Comparison of ENCODE assay signal across 34 cellular contexts in the genomic region with DNA sequence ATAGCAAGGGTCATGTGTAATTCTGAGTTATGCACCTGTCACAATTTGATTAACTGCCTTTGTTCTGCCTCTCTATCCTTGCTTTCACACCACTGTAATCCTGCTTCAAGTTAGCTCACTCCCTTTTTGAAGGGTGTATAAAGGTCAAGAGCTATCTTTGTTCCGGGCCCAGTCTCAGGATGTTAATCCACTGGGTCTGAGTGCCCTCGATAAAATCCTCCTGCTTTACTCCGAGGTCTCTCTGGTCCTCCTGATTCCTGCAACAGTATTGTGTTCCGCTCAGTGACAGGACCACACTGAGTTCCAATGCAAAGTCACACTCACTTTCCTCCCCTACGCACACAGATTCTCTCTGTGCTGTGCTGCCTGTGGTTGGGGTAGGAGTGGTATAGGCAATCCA.
A peak's percentile ranks its signal among the peaks of the same experiment; 100 is the strongest.
DNase-seq lines count a peak whose midpoint lies in the region; ATAC-seq, FAIRE-seq and TF ChIP-seq lines count a peak whose summit lies in the region.
"Had no signal": no experiment of that assay in that cellular context is flagged by ENCODE, and none has a peak within 500 bp of the region (broad histone marks: within the 10 kb centered on the region; RNA-seq: fewer than 3 reads in every experiment).

No MANE protein-coding gene starts in this region.

- no peak overlapping the region for H3K27ac ChIP-seq in astrocyte (ENCODE audit: low read depth, low read length)
- H3K27ac ChIP-seq: breast epithelium, left ventricle myocardium inferior, ovary had no signal

- H3K9me3 Mint-ChIP-seq in astrocyte (ENCODE audit: unreplicated experiment), result peaks cover 31% of the 10 kb centered on the region

- no peak overlapping the region for H3K4me3 Mint-ChIP-seq in astrocyte (ENCODE audit: unreplicated experiment)
- H3K4me3 Mint-ChIP-seq: activated CD4-positive, alpha-beta T cell treated with anti-CD3 and anti-CD28 coated beads, Interleukin-2, amount 10 ng/mL, durations not matched to agents 7 days and 5 days; activated T-cell treated with anti-CD3 and anti-CD28 coated beads, Interleukin-2, amount 50 U/mL, for 4 hours; H9; mesothelial cell of epicardium; naive thymus-derived CD8-positive, alpha-beta T cell; stimulated activated naive CD8-positive, alpha-beta T cell treated with anti-CD3 and anti-CD28 coated beads, Interleukin-15, amount 100 ng/mL, for 72 hours had no signal

- ATAC-seq in HG02840 (IDR thresholded peaks at IDR 0.05; ENCODE audit: low FRiP score, unreplicated experiment), result no peak
- ATAC-seq: activated T-cell treated with anti-CD3 and anti-CD28 coated beads, Interleukin-2, amount 50 U/mL, for 4 hours; naive thymus-derived CD8-positive, alpha-beta T cell; Panc1; stimulated activated naive CD8-positive, alpha-beta T cell treated with anti-CD3 and anti-CD28 coated beads, Interleukin-15, amount 100 ng/mL, for 72 hours had no signal

- no peak for FAIRE-seq in astrocyte (lab: Jason Lieb, UNC)
- FAIRE-seq: colon, islet of Langerhans, small intestine had no signal

- TF ChIP-seq CTCF in NB4 (IDR thresholded peaks at IDR 0.05; ENCODE audit: low read depth, low read length) (no peak), astrocyte (IDR thresholded peaks at IDR 0.05; ENCODE audit: insufficient read depth, low read depth, low read length) (no peak)

- no peak overlapping the region for H3K9ac ChIP-seq in astrocyte (ENCODE audit: low read length)

- H3K27me3 ChIP-seq in astrocyte (ENCODE audit: insufficient read depth, low read length), result no peaks in the 10 kb centered on the region
- H3K27me3 ChIP-seq: BE2C, breast epithelium, ovary had no signal

- H3K27me3 Mint-ChIP-seq in astrocyte (ENCODE audit: low read depth, unreplicated experiment), result no peaks in the 10 kb centered on the region
- H3K27me3 Mint-ChIP-seq: activated CD4-positive, alpha-beta T cell treated with anti-CD3 and anti-CD28 coated beads, Interleukin-2, amount 10 ng/mL, durations not matched to agents 7 days and 5 days; naive thymus-derived CD8-positive, alpha-beta T cell; stimulated activated naive CD8-positive, alpha-beta T cell treated with anti-CD3 and anti-CD28 coated beads, Interleukin-15, amount 100 ng/mL, for 72 hours had no signal

- no peaks in the 10 kb centered on the region for H3K36me3 ChIP-seq in astrocyte (ENCODE audit: insufficient read depth, low read length)
- H3K36me3 ChIP-seq: BE2C, breast epithelium, ovary had no signal

- H3K79me2 ChIP-seq in astrocyte (ENCODE audit: insufficient read depth, low read length), result no peaks in the 10 kb centered on the region

- no peaks in the 10 kb centered on the region for H3K4me1 Mint-ChIP-seq in astrocyte (ENCODE audit: low read depth, unreplicated experiment)
- H3K4me1 Mint-ChIP-seq: activated CD4-positive, alpha-beta T cell treated with anti-CD3 and anti-CD28 coated beads, Interleukin-2, amount 10 ng/mL, durations not matched to agents 7 days and 5 days; mesothelial cell of epicardium; naive thymus-derived CD8-positive, alpha-beta T cell; stimulated activated naive CD8-positive, alpha-beta T cell treated with anti-CD3 and anti-CD28 coated beads, Interleukin-15, amount 100 ng/mL, for 72 hours had no signal

- TF ChIP-seq POLR2A in NB4 (IDR thresholded peaks at IDR 0.05; ENCODE audit: extremely low read depth, insufficient read length), result no peak

- peaks cover 4% of the 10 kb centered on the region for H3K9me3 ChIP-seq in astrocyte (ENCODE audit: insufficient read depth, low read depth, low read length)
- H3K9me3 ChIP-seq: BE2C had no signal

- H3K4me2 ChIP-seq in astrocyte (ENCODE audit: low read length), result no peak overlapping the region

- H4K20me1 ChIP-seq in astrocyte (ENCODE audit: insufficient read depth, low read length), result no peaks in the 10 kb centered on the region

- DNase-seq in COLO668 (lab: John Stamatoyannopoulos, UW; ENCODE audit: unreplicated experiment), result peak; percentile 4
- DNase-seq in NB4 (ENCODE audit: low read depth), result peak; percentile 22
- peak; percentile 16 for DNase-seq in astrocyte (ENCODE audit: low read depth)
- DNase-seq in iPS DF 4.7 (ENCODE audit: extremely low read depth, low spot score), result peak; percentile 1
- no peak for DNase-seq in GM19240 (ENCODE audit: insufficient read length, low spot score)
- DNase-seq in activated gamma-delta T cell (lab: John Stamatoyannopoulos, UW), result no peak
- DNase-seq in DMS114 treated with DMSO at 0.1 percent for 48 hours (lab: John Stamatoyannopoulos, UW; ENCODE audit: unreplicated experiment), result no peak
- DNase-seq: activated CD4-positive, alpha-beta T cell treated with anti-CD3 and anti-CD28 coated beads, Interleukin-2, amount 10 ng/mL, durations not matched to agents 7 days and 5 days; activated naive CD4-positive, alpha-beta T cell treated with Interleukin-2 at 50 U/mL for 16 hours; activated T-cell treated with anti-CD3 and anti-CD28 coated beads, Interleukin-2, amount 50 U/mL, for 4 hours; amygdala; BE2C; DMS79; effector memory CD4-positive, alpha-beta T cell; GF-D8; H9; left ventricle myocardium inferior; naive thymus-derived CD8-positive, alpha-beta T cell; NCI-H1694; NCI-H524 treated with DMSO at 0.1 percent for 48 hours; ovary; SIG-M5; small intestine; stimulated activated CD4-positive, alpha-beta T cell treated with anti-CD3 and anti-CD28 coated beads, Interleukin-1b, Interleukin-23, amount 100 ng/mL, for 48 hours; stimulated activated CD8-positive, alpha-beta memory T cell treated with anti-CD3 and anti-CD28 coated beads, Interleukin-4, amount 100 ng/mL, for 48 hours; stimulated activated naive CD8-positive, alpha-beta T cell treated with anti-CD3 and anti-CD28 coated beads, Interleukin-15, amount 100 ng/mL, for 72 hours; SW 1271; T-helper 9 cell had no signal

- H3K4me3 ChIP-seq in NB4 (ENCODE audit: low read depth, low read length) (no peak overlapping the region), astrocyte (ENCODE audit: insufficient read depth, low read depth, low read length) (no peak overlapping the region)
- H3K4me3 ChIP-seq: breast epithelium, left ventricle myocardium inferior, ovary had no signal

- peaks cover 41% of the 10 kb centered on the region for H3K36me3 Mint-ChIP-seq in astrocyte (ENCODE audit: low read depth, unreplicated experiment)

- H3K4me1 ChIP-seq in astrocyte (ENCODE audit: insufficient read depth, low read length), result no peaks in the 10 kb centered on the region
- H3K4me1 ChIP-seq: BE2C, breast epithelium, left ventricle myocardium inferior had no signal

- no peak overlapping the region for H2AFZ ChIP-seq in astrocyte (ENCODE audit: low read depth, low read length)

- no peak overlapping the region for H3K27ac Mint-ChIP-seq in astrocyte (ENCODE audit: unreplicated experiment)
- H3K27ac Mint-ChIP-seq: activated CD4-positive, alpha-beta T cell treated with anti-CD3 and anti-CD28 coated beads, Interleukin-2, amount 10 ng/mL, durations not matched to agents 7 days and 5 days; H9; mesothelial cell of epicardium; naive thymus-derived CD8-positive, alpha-beta T cell; stimulated activated naive CD8-positive, alpha-beta T cell treated with anti-CD3 and anti-CD28 coated beads, Interleukin-15, amount 100 ng/mL, for 72 hours had no signal

Comparison
In these comparisons a context has a peak if more than half of its experiments do, and no peak if none do; other contexts are left out.
1. DNase-seq: peak in COLO668 (single experiment), NB4 (single experiment), astrocyte (single experiment) and iPS DF 4.7 (single experiment); none in GM19240 (single experiment), activated gamma-delta T cell (single experiment) and DMS114 treated with DMSO at 0.1 percent for 48 hours (single experiment).